Comparison of ENCODE assay signal across 8 cellular contexts in genomic region chr12:51591020-51591901, GRCh38. TPM values are rescaled to one million over a fixed set of nuclear protein-coding genes. Genes with fewer than 3 reads are reported as not detected.
DNase-seq lines count a peak whose midpoint lies in the region; ATAC-seq and TF ChIP-seq lines count a peak whose summit lies in the region.

SCN8A (plus strand) TSS chr12:51591233; CDS start chr12:51662818, 71,585 bp downstream.

- H2BK5ac ChIP-seq in mesendoderm (ENCODE audit: low read length) = no peak within 1 kb of the TSS

- peaks cover 4% of the 10 kb centered on the region for H3K79me2 ChIP-seq in mesendoderm (ENCODE audit: control insufficient read depth, insufficient read depth, low read length)

- H2BK15ac ChIP-seq in mesendoderm (replicated peaks; ENCODE audit: low read depth) = no peak within 1 kb of the TSS

- H3K4me2 ChIP-seq in mesendoderm (ENCODE audit: low read length) = peak within 1 kb of the TSS; percentile 92

- no peaks in the 10 kb centered on the region for H3K4me1 ChIP-seq in mesendoderm (ENCODE audit: control insufficient read depth, low read depth, low read length)

- no peaks in the 10 kb centered on the region for H3K27me3 ChIP-seq in mesendoderm (ENCODE audit: insufficient read depth, low read length, poor library complexity)

- POLR2A ChIA-PET in activated CD8-positive, alpha-beta T cell treated with anti-CD3 and anti-CD28 coated beads for 36 hours (lab: Charles Lee) = interaction anchor here (2.8 kb wide), 1 partner anchor 229 kb away, joined by 10 read pairs; no protein-coding TSS in a partner anchor

- no peak within 1 kb of the TSS for H3K23ac ChIP-seq in mesendoderm (ENCODE audit: low read length)

- peak within 1 kb of the TSS; percentile 76 for H3K9ac ChIP-seq in mesendoderm (ENCODE audit: low read length)

- intact Hi-C loops in activated CD8-positive, alpha-beta T cell treated with anti-CD3 and anti-CD28 coated beads for 36 hours (cut with micrococcal nuclease) = no loop called here

- H3K27me3 Mint-ChIP-seq in activated CD8-positive, alpha-beta T cell treated with anti-CD3 and anti-CD28 coated beads for 36 hours = peaks cover 45% of the 10 kb centered on the region
- peaks cover 66% of the 10 kb centered on the region for H3K27me3 Mint-ChIP-seq in stimulated activated memory B cell treated with anti-CD40 and anti-IgM and Interleukin-4, amounts not matched to agents 10 μg/mL and 1 μg/mL and 100 μg/mL, for 72 hours

- peak within 1 kb of the TSS; percentile 79 for H3K4me3 Mint-ChIP-seq in activated CD8-positive, alpha-beta T cell treated with anti-CD3 and anti-CD28 coated beads for 36 hours
- H3K4me3 Mint-ChIP-seq in stimulated activated memory B cell treated with anti-CD40 and anti-IgM and Interleukin-4, amounts not matched to agents 10 μg/mL and 1 μg/mL and 100 μg/mL, for 72 hours = peak within 1 kb of the TSS; percentile 87

- H3K4me3 ChIP-seq in AG09309 (ENCODE audit: control insufficient read depth, low read depth, low read length) (peak within 1 kb of the TSS; percentile 87), mesendoderm (ENCODE audit: low read length) (peak within 1 kb of the TSS; percentile 79)

- DNase-seq in AG09309 (ENCODE audit: low read depth) (no peak), NCI-H187 treated with DMSO at 0.1 percent for 48 hours (lab: John Stamatoyannopoulos, UW) (peak; percentile 26), mesendoderm (peak; percentile 76)
- DNase-seq in activated CD8-positive, alpha-beta T cell treated with anti-CD3 and anti-CD28 coated beads for 36 hours = peak; percentile 63
- DNase-seq in effector CD4-positive, alpha-beta T cell = peak; percentile 17

- CTCF ChIA-PET in activated CD8-positive, alpha-beta T cell treated with anti-CD3 and anti-CD28 coated beads for 36 hours (lab: Charles Lee) = no interaction called here

- H2AK5ac ChIP-seq in mesendoderm (ENCODE audit: low read length) = no peak within 1 kb of the TSS

- peak within 1 kb of the TSS; percentile 83 for H3K18ac ChIP-seq in mesendoderm (ENCODE audit: low read length)

- no peak within 1 kb of the TSS for H3K27ac ChIP-seq in mesendoderm (ENCODE audit: low read depth, low read length)

- peak within 1 kb of the TSS; percentile 81 for H4K8ac ChIP-seq in mesendoderm (ENCODE audit: low read depth, low read length)

- H3K4ac ChIP-seq in mesendoderm (ENCODE audit: low read depth, low read length) = no peak within 1 kb of the TSS

- H3K36me3 Mint-ChIP-seq in activated CD8-positive, alpha-beta T cell treated with anti-CD3 and anti-CD28 coated beads for 36 hours (ENCODE audit: low read depth) = no peaks in the 10 kb centered on the region
- H3K36me3 Mint-ChIP-seq in stimulated activated memory B cell treated with anti-CD40 and anti-IgM and Interleukin-4, amounts not matched to agents 10 μg/mL and 1 μg/mL and 100 μg/mL, for 72 hours = no peaks in the 10 kb centered on the region

- peak within 1 kb of the TSS; percentile 66 for H3K27ac Mint-ChIP-seq in activated CD8-positive, alpha-beta T cell treated with anti-CD3 and anti-CD28 coated beads for 36 hours
- H3K27ac Mint-ChIP-seq in stimulated activated memory B cell treated with anti-CD40 and anti-IgM and Interleukin-4, amounts not matched to agents 10 μg/mL and 1 μg/mL and 100 μg/mL, for 72 hours = no peak within 1 kb of the TSS

- peaks cover 13% of the 10 kb centered on the region for H3K4me1 Mint-ChIP-seq in activated CD8-positive, alpha-beta T cell treated with anti-CD3 and anti-CD28 coated beads for 36 hours (ENCODE audit: low read depth)
- H3K4me1 Mint-ChIP-seq in stimulated activated memory B cell treated with anti-CD40 and anti-IgM and Interleukin-4, amounts not matched to agents 10 μg/mL and 1 μg/mL and 100 μg/mL, for 72 hours = peaks cover 26% of the 10 kb centered on the region

- TF ChIP-seq CTCF in AG09309 (IDR thresholded peaks at IDR 0.05; ENCODE audit: control insufficient read depth, insufficient read depth, low read depth, low read length, missing control alignments) = no peak
- TF ChIP-seq CTCF in activated CD8-positive, alpha-beta T cell treated with anti-CD3 and anti-CD28 coated beads for 36 hours (IDR thresholded peaks at IDR 0.05) = no peak

- peak within 1 kb of the TSS; percentile 39 for H2BK120ac ChIP-seq in mesendoderm (ENCODE audit: low read depth, low read length)

- peak within 1 kb of the TSS; percentile 88 for H3K56ac ChIP-seq in mesendoderm (ENCODE audit: low read length)

- H3K36me3 ChIP-seq in mesendoderm (ENCODE audit: control insufficient read depth, insufficient read depth, low read length) = no peaks in the 10 kb centered on the region

- WGBS in mesendoderm (ENCODE audit: extremely low coverage, insufficient coverage, low lambda C conversion rate) = no CpG with 5 or more reads among the region's 90 CpGs

- peak; percentile 40 for ATAC-seq in GM19372 (IDR thresholded peaks at IDR 0.05; ENCODE audit: low read depth, unreplicated experiment)
- ATAC-seq in activated CD8-positive, alpha-beta T cell treated with anti-CD3 and anti-CD28 coated beads for 36 hours = peak; percentile 60
- ATAC-seq in stimulated activated memory B cell treated with anti-CD40 and anti-IgM and Interleukin-4, amounts not matched to agents 10 μg/mL and 1 μg/mL and 100 μg/mL, for 72 hours = peak; percentile 72
- ATAC-seq in HG03196 (IDR thresholded peaks at IDR 0.05; ENCODE audit: unreplicated experiment) = no peak

- H3K79me1 ChIP-seq in mesendoderm (ENCODE audit: low read length) = peaks cover 7% of the 10 kb centered on the region

- H3K9me3 Mint-ChIP-seq in activated CD8-positive, alpha-beta T cell treated with anti-CD3 and anti-CD28 coated beads for 36 hours = no peaks in the 10 kb centered on the region
- H3K9me3 Mint-ChIP-seq in stimulated activated memory B cell treated with anti-CD40 and anti-IgM and Interleukin-4, amounts not matched to agents 10 μg/mL and 1 μg/mL and 100 μg/mL, for 72 hours = no peaks in the 10 kb centered on the region

- no peak within 1 kb of the TSS for H4K5ac ChIP-seq in mesendoderm (ENCODE audit: low read length)

RNA-seq across cellular contexts. Expression of gene SCN8A, which starts in this region (rescaled TPM):
- under 1 TPM; 0.77 to 0.78 TPM for total RNA-seq in activated CD8-positive, alpha-beta T cell treated with anti-CD3 and anti-CD28 coated beads for 36 hours
- 1.4 TPM for polyA plus RNA-seq in mesendoderm (2013, experiment 1 of 2)
- 1.5 TPM for polyA plus RNA-seq in mesendoderm (2013, experiment 2 of 2)

Comparison
In these comparisons a context has a peak if more than half of its experiments do, and no peak if none do; other contexts are left out.
1. Peak in DNase-seq and ATAC-seq in activated CD8-positive, alpha-beta T cell treated with anti-CD3 and anti-CD28 coated beads for 36 hours; RNA of the gene not detected or under 1 TPM.